ENCODE assay signal across 1 cellular context in the genomic region with DNA sequence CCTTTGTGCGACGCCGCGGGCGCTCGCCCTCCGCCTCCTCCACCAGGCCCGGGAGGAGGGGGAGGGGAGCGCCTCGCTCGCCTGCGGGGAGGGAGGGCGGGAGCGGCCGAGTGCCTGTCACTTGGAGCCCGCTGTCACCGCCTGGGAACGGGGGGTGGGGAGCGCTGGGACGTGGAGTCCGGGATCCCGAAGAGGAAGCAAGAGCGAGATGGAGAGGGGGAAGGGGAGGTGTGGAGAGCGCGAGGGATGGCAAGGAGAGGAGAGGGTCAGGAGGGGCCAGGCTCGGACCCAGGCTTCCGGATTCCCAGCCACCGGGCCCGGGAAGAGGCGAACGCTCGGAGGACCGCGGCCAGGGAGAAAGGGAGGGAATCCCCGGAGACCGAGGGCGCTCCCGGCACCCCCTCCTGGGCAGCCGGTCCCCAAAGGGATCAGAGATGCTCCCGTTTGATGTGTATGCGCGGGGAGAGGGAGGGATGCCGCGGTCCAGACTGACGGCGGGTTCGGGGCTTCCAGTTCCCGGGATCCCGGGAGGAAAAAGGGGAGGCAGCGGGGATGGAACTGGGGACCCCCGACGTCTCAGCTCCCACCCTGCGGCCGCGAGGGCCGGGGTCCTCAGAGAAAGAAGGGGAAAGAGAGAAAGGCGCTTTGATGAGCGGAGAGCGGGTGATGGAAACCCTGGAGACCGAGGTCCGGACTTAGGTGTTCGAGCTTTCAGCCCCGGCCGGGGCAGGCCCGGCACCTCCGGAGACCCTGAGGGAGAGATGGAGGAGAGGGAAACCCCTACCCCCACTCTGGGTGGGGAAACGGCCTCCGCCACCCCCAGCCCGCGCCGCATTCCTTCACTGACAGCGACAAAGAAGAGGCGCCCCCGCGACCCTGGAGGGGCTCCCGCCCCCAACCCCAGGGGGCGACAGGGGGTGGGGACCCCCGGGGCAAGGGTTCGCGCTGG.
TF ChIP-seq lines count a peak whose summit lies in the region.

No MANE protein-coding gene starts in this region.

TF ChIP-seq in IMR-90, 13 proteins besides CTCF, POLR2A, EP300 and RAD21:
- TF ChIP-seq, protein P1, sequence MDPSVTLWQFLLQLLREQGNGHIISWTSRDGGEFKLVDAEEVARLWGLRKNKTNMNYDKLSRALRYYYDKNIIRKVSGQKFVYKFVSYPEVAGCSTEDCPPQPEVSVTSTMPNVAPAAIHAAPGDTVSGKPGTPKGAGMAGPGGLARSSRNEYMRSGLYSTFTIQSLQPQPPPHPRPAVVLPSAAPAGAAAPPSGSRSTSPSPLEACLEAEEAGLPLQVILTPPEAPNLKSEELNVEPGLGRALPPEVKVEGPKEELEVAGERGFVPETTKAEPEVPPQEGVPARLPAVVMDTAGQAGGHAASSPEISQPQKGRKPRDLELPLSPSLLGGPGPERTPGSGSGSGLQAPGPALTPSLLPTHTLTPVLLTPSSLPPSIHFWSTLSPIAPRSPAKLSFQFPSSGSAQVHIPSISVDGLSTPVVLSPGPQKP (IDR thresholded peaks at IDR 0.05; ENCODE audit: borderline replicate concordance, low read depth, low read length), result no peak
- TF ChIP-seq SMC3 (IDR thresholded peaks at IDR 0.05; ENCODE audit: low read depth, low read length) (no peak), FOS (IDR thresholded peaks at IDR 0.05; ENCODE audit: low read depth, low read length) (no peak), MAZ (IDR thresholded peaks at IDR 0.05; ENCODE audit: borderline replicate concordance, low read depth, low read length) (no peak), BHLHE40 (IDR thresholded peaks at IDR 0.05; ENCODE audit: low read depth, low read length) (no peak), MXI1 (IDR thresholded peaks at IDR 0.05; ENCODE audit: borderline replicate concordance, low read depth, low read length) (no peak), CHD1 (IDR thresholded peaks at IDR 0.05; ENCODE audit: low read depth, low read length) (no peak), RCOR1 (IDR thresholded peaks at IDR 0.05; ENCODE audit: insufficient replicate concordance, low read length) (no peak), RFX5 (IDR thresholded peaks at IDR 0.05; ENCODE audit: low read depth, low read length) (no peak), NFE2L2 (IDR thresholded peaks at IDR 0.05; ENCODE audit: low read depth, low read length) (no peak), CEBPB (IDR thresholded peaks at IDR 0.05; ENCODE audit: low read depth, low read length) (no peak), USF2 (IDR thresholded peaks at IDR 0.05; ENCODE audit: low read depth, low read length) (no peak), MAFK (IDR thresholded peaks at IDR 0.05; ENCODE audit: low read depth, low read length) (no peak)
